ENCODE assay signal across 10 cellular contexts in genomic region chr20:12570371-12570770, GRCh38.
DNase-seq lines count a peak whose midpoint lies in the region; ATAC-seq and TF ChIP-seq lines count a peak whose summit lies in the region.
"Had no signal": no experiment of that assay in that cellular context is flagged by ENCODE, and none has a peak within 500 bp of the region (broad histone marks: within the 10 kb centered on the region; RNA-seq: fewer than 3 reads in every experiment).

No MANE protein-coding gene starts in this region.

- peak; percentile 21 for TF ChIP-seq RAD21 in Ishikawa (IDR thresholded peaks at IDR 0.05; ENCODE audit: low read depth)

- H3K9me3 Mint-ChIP-seq in CD14-positive monocyte: peaks cover 0 to 14% (median 4%) of the 10 kb centered on the region in 7 donors

- peak; percentile 69 to 83 for DNase-seq in NCI-H524 (lab: John Stamatoyannopoulos, UW)
- peak; percentile 19 for DNase-seq in cerebellar cortex (ENCODE audit: low spot score)
- DNase-seq in retinal pigment epithelial cell (ENCODE audit: low read depth): no peak
- DNase-seq in CD14-positive monocyte (ENCODE audit: low spot score): no peak
- DNase-seq in ureter (ENCODE audit: low spot score): no peak
- DNase-seq: activated B cell treated with CpG ODN at 0.5 μM for 24 hours; stimulated activated CD4-positive, alpha-beta T cell treated with anti-CD3 and anti-CD28 coated beads, Interleukin-4, amount 100 ng/mL, for 24 hours had no signal

- H3K4me3 ChIP-seq in retinal pigment epithelial cell (ENCODE audit: low read length): no peak overlapping the region

- H3K4me1 Mint-ChIP-seq in CD14-positive monocyte: no peaks in the 10 kb centered on the region
- H3K4me1 Mint-ChIP-seq: activated B cell treated with CpG ODN at 0.5 μM for 24 hours had no signal

- H3K4me3 Mint-ChIP-seq in CD14-positive monocyte: no peak overlapping the region
- H3K4me3 Mint-ChIP-seq: activated B cell treated with CpG ODN at 0.5 μM for 24 hours had no signal

- no peaks in the 10 kb centered on the region for H3K36me3 Mint-ChIP-seq in CD14-positive monocyte

- peaks cover 0 to 2% (median 0%) of the 10 kb centered on the region in 3 donors for H3K27me3 Mint-ChIP-seq in CD14-positive monocyte (ENCODE audit: low read depth in 3 of 3)
- H3K27me3 Mint-ChIP-seq: activated B cell treated with CpG ODN at 0.5 μM for 24 hours had no signal

- no peak overlapping the region for H3K27ac Mint-ChIP-seq in CD14-positive monocyte
- H3K27ac Mint-ChIP-seq: activated B cell treated with CpG ODN at 0.5 μM for 24 hours had no signal

- TF ChIP-seq EP300 in Ishikawa (IDR thresholded peaks at IDR 0.05; ENCODE audit: borderline replicate concordance): no peak

- TF ChIP-seq CTCF in retinal pigment epithelial cell (conservative IDR thresholded peaks at IDR 0.05; ENCODE audit: low read depth, low read length) (peak; percentile 30), CD14-positive monocyte (IDR thresholded peaks at IDR 0.05) (no peak)

- ATAC-seq in HG03521 (IDR thresholded peaks at IDR 0.05; ENCODE audit: unreplicated experiment): no peak
- ATAC-seq: esophagus mucosa had no signal

- intact Hi-C loops in CD14-positive monocyte (cut with micrococcal nuclease): no loop called here

TF ChIP-seq in Ishikawa, 13 proteins besides CTCF, POLR2A, EP300 and RAD21:
- TF ChIP-seq CEBPB (IDR thresholded peaks at IDR 0.05): no peak
- TF ChIP-seq YY1 (IDR thresholded peaks at IDR 0.05; ENCODE audit: low read depth): 0 out of 2 replicates have a peak, but pooled peaks have one; percentile 34

Comparison
In these comparisons a context has a peak if more than half of its experiments do, and no peak if none do; other contexts are left out.
1. DNase-seq: peak in NCI-H524 (2 of 2) and cerebellar cortex (single experiment); none in retinal pigment epithelial cell (single experiment), CD14-positive monocyte (single experiment) and ureter (single experiment).